In the genomic region with DNA sequence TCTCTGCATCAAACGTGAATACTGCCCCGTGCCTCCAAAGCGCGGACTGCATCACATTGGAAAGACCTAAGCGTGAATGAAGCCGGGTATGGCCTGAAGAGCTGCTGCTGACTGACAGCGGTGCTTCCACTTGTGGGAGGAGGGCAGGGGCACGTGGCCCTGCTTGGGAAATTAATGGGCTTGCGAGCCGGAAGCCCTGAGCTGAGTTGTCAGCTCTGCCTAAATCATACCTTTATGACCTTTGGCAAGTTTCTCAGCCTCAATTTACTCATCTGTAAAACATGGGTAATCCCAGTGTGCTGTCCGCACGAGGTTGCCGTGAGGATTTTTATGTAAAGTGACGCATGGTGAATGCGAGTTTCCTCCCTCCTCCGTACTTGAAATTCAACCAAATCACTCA, we compare ENCODE assay signal across 22 cellular contexts.
"Had no signal": no experiment of that assay in that cellular context is flagged by ENCODE, and none has a peak within 500 bp of the region (broad histone marks: within the 10 kb centered on the region; RNA-seq: fewer than 3 reads in every experiment).

No MANE protein-coding gene starts in this region.

- H3K4me3 ChIP-seq: gastroesophageal sphincter, heart left ventricle, neural progenitor cell, prostate gland, spleen, tibial artery had no signal

- DNase-seq: activated B cell treated with CpG ODN at 0.5 μM for 24 hours; activated CD4-positive, alpha-beta memory T cell treated with anti-CD3 and anti-CD28 coated beads for 36 hours; activated CD4-positive, alpha-beta T cell treated with anti-CD3 and anti-CD28 coated beads for 4 hours; activated CD8-positive, alpha-beta memory T cell treated with anti-CD3 and anti-CD28 coated beads, Interleukin-2, amount 10 ng/mL, durations not matched to agents 7 days and 5 days; activated naive CD4-positive, alpha-beta T cell treated with anti-CD3 and anti-CD28 coated beads, Interleukin-2, amount 10 ng/mL, durations not matched to agents 7 days and 5 days; activated naive CD8-positive, alpha-beta T cell treated with anti-CD3 and anti-CD28 coated beads, Interleukin-2, amount 50 U/mL, for 24 hours; activated T-cell treated with anti-CD3 and anti-CD28 coated beads, Interleukin-2, amount 50 U/mL, for 1 hour; caudate nucleus; heart left ventricle; naive B cell; spleen; stimulated activated CD8-positive, alpha-beta memory T cell treated with anti-CD3 and anti-CD28 coated beads, Interleukin-4, amount 100 ng/mL, for 48 hours; stimulated activated naive CD4-positive, alpha-beta T cell treated with Interleukin-2 at 50 U/mL for 16 hours; T-helper 1 cell; T-helper 9 cell; tibial artery had no signal

- H3K9me3 Mint-ChIP-seq: activated B cell treated with CpG ODN at 0.5 μM for 24 hours; activated CD4-positive, alpha-beta memory T cell treated with anti-CD3 and anti-CD28 coated beads for 36 hours; activated naive CD4-positive, alpha-beta T cell treated with anti-CD3 and anti-CD28 coated beads, Interleukin-2, amount 10 ng/mL, durations not matched to agents 7 days and 5 days; activated naive CD8-positive, alpha-beta T cell treated with anti-CD3 and anti-CD28 coated beads, Interleukin-2, amount 50 U/mL, for 24 hours; memory B cell; neural progenitor cell had no signal

- ATAC-seq: activated CD8-positive, alpha-beta memory T cell treated with anti-CD3 and anti-CD28 coated beads, Interleukin-2, amount 10 ng/mL, durations not matched to agents 7 days and 5 days; activated naive CD8-positive, alpha-beta T cell treated with anti-CD3 and anti-CD28 coated beads, Interleukin-2, amount 50 U/mL, for 24 hours; gastroesophageal sphincter; heart left ventricle; sciatic nerve had no signal

- H3K4me1 Mint-ChIP-seq: activated B cell treated with CpG ODN at 0.5 μM for 24 hours; activated CD8-positive, alpha-beta memory T cell treated with anti-CD3 and anti-CD28 coated beads, Interleukin-2, amount 10 ng/mL, durations not matched to agents 7 days and 5 days; activated naive CD4-positive, alpha-beta T cell treated with anti-CD3 and anti-CD28 coated beads, Interleukin-2, amount 10 ng/mL, durations not matched to agents 7 days and 5 days; activated naive CD8-positive, alpha-beta T cell treated with anti-CD3 and anti-CD28 coated beads, Interleukin-2, amount 50 U/mL, for 24 hours; memory B cell; naive B cell had no signal

- H3K36me3 Mint-ChIP-seq: activated CD4-positive, alpha-beta memory T cell treated with anti-CD3 and anti-CD28 coated beads for 36 hours; activated CD8-positive, alpha-beta memory T cell treated with anti-CD3 and anti-CD28 coated beads, Interleukin-2, amount 10 ng/mL, durations not matched to agents 7 days and 5 days; activated naive CD4-positive, alpha-beta T cell treated with anti-CD3 and anti-CD28 coated beads, Interleukin-2, amount 10 ng/mL, durations not matched to agents 7 days and 5 days; brain; memory B cell; naive B cell; neural progenitor cell had no signal

- H3K27me3 Mint-ChIP-seq: memory B cell had no signal

- H3K27ac Mint-ChIP-seq: activated B cell treated with CpG ODN at 0.5 μM for 24 hours; activated CD4-positive, alpha-beta memory T cell treated with anti-CD3 and anti-CD28 coated beads for 36 hours; activated CD8-positive, alpha-beta memory T cell treated with anti-CD3 and anti-CD28 coated beads, Interleukin-2, amount 10 ng/mL, durations not matched to agents 7 days and 5 days; activated naive CD4-positive, alpha-beta T cell treated with anti-CD3 and anti-CD28 coated beads, Interleukin-2, amount 10 ng/mL, durations not matched to agents 7 days and 5 days; activated naive CD8-positive, alpha-beta T cell treated with anti-CD3 and anti-CD28 coated beads, Interleukin-2, amount 50 U/mL, for 24 hours; brain; memory B cell; naive B cell; neural progenitor cell had no signal

- H3K4me3 Mint-ChIP-seq: activated B cell treated with CpG ODN at 0.5 μM for 24 hours; activated CD4-positive, alpha-beta memory T cell treated with anti-CD3 and anti-CD28 coated beads for 36 hours; activated CD8-positive, alpha-beta memory T cell treated with anti-CD3 and anti-CD28 coated beads, Interleukin-2, amount 10 ng/mL, durations not matched to agents 7 days and 5 days; activated naive CD4-positive, alpha-beta T cell treated with anti-CD3 and anti-CD28 coated beads, Interleukin-2, amount 10 ng/mL, durations not matched to agents 7 days and 5 days; activated naive CD8-positive, alpha-beta T cell treated with anti-CD3 and anti-CD28 coated beads, Interleukin-2, amount 50 U/mL, for 24 hours; brain; memory B cell; naive B cell; neural progenitor cell had no signal
